In the genomic region with DNA sequence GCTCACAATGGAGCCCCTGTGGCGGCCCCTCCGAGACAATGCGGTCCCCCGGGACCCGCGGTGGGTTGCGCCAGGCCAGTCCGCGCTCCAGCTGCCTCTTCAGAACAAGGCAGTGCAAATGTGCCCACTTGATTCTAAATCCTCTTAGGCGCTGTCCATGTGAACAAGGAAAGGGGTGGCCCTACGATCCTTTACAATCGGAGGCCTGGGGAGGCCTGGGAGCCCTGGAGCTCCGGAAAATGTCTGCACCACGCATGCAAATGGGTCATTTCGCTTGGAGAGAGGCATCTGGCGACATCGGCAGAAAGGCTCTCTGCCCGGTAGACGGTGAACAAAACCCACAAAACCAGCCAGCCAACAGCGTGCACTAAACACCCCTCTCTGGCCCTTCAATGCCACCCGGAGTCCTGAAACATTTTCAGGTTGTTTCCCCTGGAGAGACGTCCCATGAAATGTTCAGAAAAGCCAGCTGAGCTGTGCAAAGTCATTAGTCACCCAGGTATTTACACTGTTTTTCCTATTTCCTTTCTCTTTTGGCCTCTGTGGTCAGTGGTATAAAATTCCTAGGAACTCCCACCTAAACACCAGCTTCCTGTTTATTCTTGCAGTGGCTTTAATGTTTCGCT, we compare ENCODE assay signal across 8 cellular contexts.
DNase-seq lines count a peak whose midpoint lies in the region; ATAC-seq and TF ChIP-seq lines count a peak whose summit lies in the region.

No MANE protein-coding gene starts in this region.

- ATAC-seq in HG03135 (IDR thresholded peaks at IDR 0.05; ENCODE audit: unreplicated experiment) = peak; percentile 60
- ATAC-seq in central memory CD8-positive, alpha-beta T cell (replicated peaks; ENCODE audit: extremely low read depth, poor library complexity, severe bottlenecking) = no peak
- no peak for ATAC-seq in GM18861 (IDR thresholded peaks at IDR 0.05; ENCODE audit: unreplicated experiment)

- no peak for TF ChIP-seq CTCF in RWPE1 (conservative IDR thresholded peaks at IDR 0.05; ENCODE audit: low read depth)

- H3K27ac Mint-ChIP-seq in central memory CD8-positive, alpha-beta T cell (ENCODE audit: low read depth) = no peak overlapping the region

- POLR2A ChIA-PET in RWPE1 (lab: Yijun Ruan, JAX; ENCODE audit: low non-redundant PET) = interaction anchor here (0.6 kb wide), 1 partner anchor 607 kb away, joined by 6 read pairs; no protein-coding TSS in a partner anchor

- peak overlapping the region; percentile 49; the same call in 1 of the 2 replicates for H3K4me3 ChIP-seq in GM08714 (ENCODE audit: low read length)

- H3K36me3 Mint-ChIP-seq in central memory CD8-positive, alpha-beta T cell (ENCODE audit: insufficient read depth) = peaks cover 1% of the 10 kb centered on the region

- no peaks in the 10 kb centered on the region for H3K9me3 Mint-ChIP-seq in central memory CD8-positive, alpha-beta T cell

- peak; percentile 18 for DNase-seq in 8988T
- DNase-seq in RWPE1 (ENCODE audit: low spot score) = peak; percentile 22
- DNase-seq in central memory CD8-positive, alpha-beta T cell (ENCODE audit: low spot score in 2 of 2) = no peak
- DNase-seq in kidney tubule cell (ENCODE audit: low spot score) = peak; percentile 89
- DNase-seq in stimulated activated CD4-positive, alpha-beta T cell treated with anti-CD3 and anti-CD28 coated beads, Interleukin-2, amount 100 ng/mL, for 4 hours (ENCODE audit: low read depth) = peak; percentile 11

- peak overlapping the region; percentile 19; the same call in 1 of the 2 replicates for H3K27ac ChIP-seq in RWPE1

- CTCF ChIA-PET in RWPE1 (lab: Yijun Ruan, JAX) = no interaction called here

- H3K27me3 Mint-ChIP-seq in central memory CD8-positive, alpha-beta T cell = no peaks in the 10 kb centered on the region

- peaks cover 7% of the 10 kb centered on the region for H3K4me1 Mint-ChIP-seq in central memory CD8-positive, alpha-beta T cell

- peak overlapping the region; percentile 45 for H3K4me3 Mint-ChIP-seq in central memory CD8-positive, alpha-beta T cell

Comparison
In these comparisons a context has a peak if more than half of its experiments do, and no peak if none do; other contexts are left out.
1. DNase-seq: peak in 8988T (single experiment), RWPE1 (single experiment), kidney tubule cell (single experiment) and stimulated activated CD4-positive, alpha-beta T cell treated with anti-CD3 and anti-CD28 coated beads, Interleukin-2, amount 100 ng/mL, for 4 hours (single experiment); none in central memory CD8-positive, alpha-beta T cell (0 of 2).